In genomic region chr10:97648557-97649404, GRCh38 we compare ENCODE assay signal across 1 cellular context.
TF ChIP-seq lines count a peak whose summit lies in the region.

No MANE protein-coding gene starts in this region.

TF ChIP-seq in HCT116, 20 proteins besides CTCF, POLR2A, EP300 and RAD21 (continued from another document):
- peak; percentile 70 for TF ChIP-seq CEBPB (IDR thresholded peaks at IDR 0.05; ENCODE audit: low read depth)
TF ChIP-seq in HCT116: peak in this region for 11.
